In genomic region chr3:15638891-15639262, GRCh38 we compare ENCODE assay signal across 22 cellular contexts. TPM values are rescaled to one million over a fixed set of nuclear protein-coding genes. Genes with fewer than 3 reads are reported as not detected.
A peak's percentile ranks its signal among the peaks of the same experiment; 100 is the strongest.
DNase-seq lines count a peak whose midpoint lies in the region; ATAC-seq and TF ChIP-seq lines count a peak whose summit lies in the region.
"Had no signal": no experiment of that assay in that cellular context is flagged by ENCODE, and none has a peak within 500 bp of the region (broad histone marks: within the 10 kb centered on the region; RNA-seq: fewer than 3 reads in every experiment).

No MANE protein-coding gene starts in this region.

- H3K9ac ChIP-seq in DND-41 (ENCODE audit: low read depth, low read length) = no peak overlapping the region

- ATAC-seq in DND-41 (ENCODE audit: insufficient read depth, low read depth) = no peak
- ATAC-seq in SK-N-SH treated with all-trans-retinoic acid at 6 μM for 48 hours = peak; percentile 35
- no peak for ATAC-seq in psoas muscle
- ATAC-seq in GM19452 (IDR thresholded peaks at IDR 0.05; ENCODE audit: unreplicated experiment) = no peak
- ATAC-seq: CD8-positive, alpha-beta T cell; lower lobe of right lung had no signal

- H3K27me3 ChIP-seq in DND-41 (ENCODE audit: insufficient read depth, low read length, poor library complexity) (no peaks in the 10 kb centered on the region), psoas muscle (ENCODE audit: insufficient read depth in 3 of 3, low read length in 2 of 3) (no peaks in the 10 kb centered on the region)
- H3K27me3 ChIP-seq: vagina had no signal

- no peaks in the 10 kb centered on the region for H4K20me1 ChIP-seq in DND-41 (ENCODE audit: insufficient read depth, low read length)

- H3K4me2 ChIP-seq in DND-41 (ENCODE audit: insufficient read depth, low read length) = no peak overlapping the region

- H3K4me1 ChIP-seq in DND-41 (ENCODE audit: insufficient read depth, low read length) = peaks cover 48% of the 10 kb centered on the region
- H3K4me1 ChIP-seq in psoas muscle = peaks cover 63% of the 10 kb centered on the region

- peaks cover 21% of the 10 kb centered on the region for H3K36me3 Mint-ChIP-seq in HFFc6 (ENCODE audit: low read depth)

- peaks cover 84% of the 10 kb centered on the region for H3K4me1 Mint-ChIP-seq in HFFc6 (ENCODE audit: low read depth)

- CTCF ChIA-PET in RWPE1 (lab: Yijun Ruan, JAX) = no interaction called here

- no peaks in the 10 kb centered on the region for H3K79me2 ChIP-seq in DND-41 (ENCODE audit: insufficient read depth, low read length)

- H3K4me3 Mint-ChIP-seq in HFFc6 = no peak overlapping the region
- H3K4me3 Mint-ChIP-seq: CD8-positive, alpha-beta T cell; T-helper 1 cell treated with Interleukin-12 subunit alpha and Interleukin-12 subunit beta and Interleukin-4 antibody, amounts not matched to agents 30 μg/mL and 1 μg/mL, for 36 hours had no signal

- 77 to 93% (median 90%) methylated on average over 1 of the region's 1 CpG for WGBS in psoas muscle, 3 donors

- H2AFZ ChIP-seq in DND-41 (ENCODE audit: low read depth, low read length) = no peak overlapping the region

- no peak for DNase-seq in DND-41
- DNase-seq in HFFc6 = peak; percentile 43
- no peak for DNase-seq in psoas muscle
- DNase-seq in NCI-H1694 (lab: John Stamatoyannopoulos, UW) = no peak
- DNase-seq in RWPE1 (ENCODE audit: low spot score) = no peak
- no peak for DNase-seq in NCI-H187 treated with DMSO at 0.1 percent for 48 hours (lab: John Stamatoyannopoulos, UW)
- DNase-seq: activated CD4-positive, CD25-positive, alpha-beta regulatory T cell treated with anti-CD3 and anti-CD28 coated beads, Interleukin-2, amount 50 U/mL, for 72 hours; activated naive CD4-positive, alpha-beta T cell; CD8-positive, alpha-beta T cell; erythroblast; glutamatergic neuron; lower lobe of right lung; MV-4-11; NCI-H2171 treated with DMSO at 0.1 percent for 48 hours; NCI-H82; stimulated activated CD4-positive, alpha-beta T cell treated with anti-CD3 and anti-CD28 coated beads, Interleukin-12 subunit alpha, Interleukin-12 subunit beta, amount 100 ng/mL, for 4 hours had no signal

- H3K4me3 ChIP-seq in DND-41 (ENCODE audit: low read depth in 1 of 2, low read length in 2 of 2) = no peak overlapping the region
- H3K4me3 ChIP-seq in psoas muscle = no peak overlapping the region
- H3K4me3 ChIP-seq: coronary artery, HAP-1, lower lobe of right lung, vagina had no signal

- intact Hi-C loops in psoas muscle (cut with DNase I) = no loop called here

- H3K27me3 Mint-ChIP-seq in HFFc6 (ENCODE audit: insufficient read depth) = peaks cover 1% of the 10 kb centered on the region

- H3K27ac ChIP-seq in DND-41 (ENCODE audit: low read length) = peak overlapping the region; percentile 80
- H3K27ac ChIP-seq in psoas muscle = peak overlapping the region; percentile 95
- H3K27ac ChIP-seq in RWPE1 = no peak overlapping the region
- H3K27ac ChIP-seq: coronary artery, lower lobe of right lung had no signal

- POLR2A ChIA-PET in RWPE1 (lab: Yijun Ruan, JAX; ENCODE audit: low non-redundant PET) = no interaction called here

- peak overlapping the region; percentile 100 for H3K27ac Mint-ChIP-seq in HFFc6
- H3K27ac Mint-ChIP-seq: CD8-positive, alpha-beta T cell had no signal

- H3K36me3 ChIP-seq in DND-41 (ENCODE audit: insufficient read depth, low read length) (no peaks in the 10 kb centered on the region), psoas muscle (ENCODE audit: insufficient read depth in 1 of 2, low read depth in 1 of 2) (peaks cover 0 to 4% of the 10 kb centered on the region in 2 donors)
- H3K36me3 ChIP-seq: HAP-1, lower lobe of right lung, vagina had no signal

- H3K9me3 ChIP-seq in DND-41 (ENCODE audit: insufficient read depth, low read length, severe bottlenecking) (no peaks in the 10 kb centered on the region), psoas muscle (no peaks in the 10 kb centered on the region)
- H3K9me3 ChIP-seq: HAP-1, lower lobe of right lung, vagina had no signal

- TF ChIP-seq CTCF in DND-41 (IDR thresholded peaks at IDR 0.05; ENCODE audit: borderline replicate concordance, extremely low read depth, low read length, poor library complexity, severe bottlenecking) (no peak), HFFc6 (IDR thresholded peaks at IDR 0.05) (no peak), psoas muscle (IDR thresholded peaks at IDR 0.05) (no peak), RWPE1 (conservative IDR thresholded peaks at IDR 0.05; ENCODE audit: low read depth) (no peak)

- no peaks in the 10 kb centered on the region for H3K9me3 Mint-ChIP-seq in HFFc6
- H3K9me3 Mint-ChIP-seq: CD8-positive, alpha-beta T cell; T-helper 1 cell treated with Interleukin-12 subunit alpha and Interleukin-12 subunit beta and Interleukin-4 antibody, amounts not matched to agents 30 μg/mL and 1 μg/mL, for 36 hours had no signal

TF ChIP-seq in SK-N-SH treated with all-trans-retinoic acid at 6 μM for 48 hours, 23 proteins besides CTCF, POLR2A, EP300 and RAD21:
- TF ChIP-seq PPARA (CRISPR knock-in tag; IDR thresholded peaks at IDR 0.05; ENCODE audit: borderline replicate concordance) (no peak), ZNF70 (CRISPR knock-in tag; IDR thresholded peaks at IDR 0.05) (no peak), TSHZ2 (CRISPR knock-in tag; IDR thresholded peaks at IDR 0.05) (no peak)

RNA-seq across cellular contexts. Expression of gene BTD, which starts 37.3 kb away (rescaled TPM):
- 10 to 100 TPM; 13.9 to 22.7 (median 17.2) TPM for total RNA-seq in HFFc6 (2021; fragmentation: NEBNext Ultra II Directional; extraction: Animal tissue kit (Norgen Biotek cat#: 25700))
- 10 to 100 TPM in 2 of 4 donors, 1 to 10 TPM in 2; 8.6 to 15.2 (median 10.5) TPM for total RNA-seq in psoas muscle
- 10 to 100 TPM in 1 of 3 donors, 1 to 10 TPM in 2; 6.3 to 12.7 (median 8.7) TPM for polyA plus RNA-seq in psoas muscle

RNA-seq across cellular contexts. Expression of gene HACL1, which starts 37.5 kb away (rescaled TPM):
- total RNA-seq in HFFc6 (2021; fragmentation: NEBNext Ultra II Directional; extraction: Animal tissue kit (Norgen Biotek cat#: 25700)) = 10 to 100 TPM; 18.6 to 21.8 (median 20.5) TPM
- total RNA-seq in psoas muscle = 10 to 100 TPM; 14.0 to 20.2 (median 17.8) TPM
- polyA plus RNA-seq in psoas muscle = 10 to 100 TPM in 2 of 3 donors, 1 to 10 TPM in 1; 8.2 to 20.2 (median 11.1) TPM
